In the genomic region with DNA sequence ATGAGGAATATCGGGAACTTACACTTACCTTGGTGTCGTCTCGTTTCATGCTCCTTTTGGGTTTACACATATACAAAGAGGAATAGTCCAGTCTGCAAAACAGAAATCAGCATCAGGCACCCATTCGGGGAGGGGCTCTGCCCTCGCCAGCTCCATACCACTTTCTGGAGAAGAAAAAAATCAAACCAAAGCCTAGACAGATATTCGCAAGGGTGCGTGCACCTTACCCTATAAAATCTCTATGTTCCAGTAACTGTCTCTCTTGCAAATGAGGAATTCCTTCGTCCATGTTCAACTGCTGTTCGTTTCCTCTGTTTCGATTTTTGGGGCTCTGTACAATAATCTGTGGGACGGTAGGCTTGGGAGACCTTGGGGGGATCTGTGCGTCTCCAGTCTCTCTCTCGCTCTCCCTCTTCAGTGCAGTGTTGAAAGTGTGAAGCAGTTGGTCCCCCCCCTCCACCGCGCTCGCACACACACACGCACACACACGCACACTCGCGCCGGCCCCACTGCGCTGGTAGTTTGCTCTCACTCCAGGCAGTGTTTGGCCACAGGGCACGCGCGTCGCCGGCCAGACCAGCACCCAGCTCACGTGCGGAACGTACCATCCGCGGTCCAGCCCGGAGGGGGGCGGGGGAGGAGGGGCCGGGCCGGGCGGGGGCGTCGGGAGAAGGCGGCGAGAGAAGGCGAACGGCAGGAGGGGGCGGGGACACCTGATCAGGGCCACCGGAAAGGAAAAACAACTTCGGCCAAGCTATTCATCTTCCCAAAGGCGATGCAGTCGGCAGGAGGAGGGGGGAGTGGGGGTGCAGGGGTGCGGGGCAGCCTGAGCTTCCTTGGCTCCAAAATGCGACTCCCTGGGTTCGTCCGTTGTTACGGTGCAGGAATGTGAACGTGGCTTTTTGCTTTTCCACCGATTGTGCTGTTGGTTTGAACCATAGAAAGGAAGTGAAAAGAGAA, we compare ENCODE assay signal across 7 cellular contexts. TPM values are rescaled to one million over a fixed set of nuclear protein-coding genes. Genes with fewer than 3 reads are reported as not detected.
A peak's percentile ranks its signal among the peaks of the same experiment; 100 is the strongest.
DNase-seq lines count a peak whose midpoint lies in the region; TF ChIP-seq lines count a peak whose summit lies in the region.

A gene (minus strand): TSS at position 547 of the 960 bp plus-strand sequence. CDS start 258 bp downstream, at position 289.

- no peaks in the 10 kb centered on the region for H3K9me3 Mint-ChIP-seq in activated naive CD8-positive, alpha-beta T cell treated with anti-CD3 and anti-CD28 coated beads for 36 hours

- H2BK5ac ChIP-seq in neuronal stem cell (ENCODE audit: low read length), result no peak within 1 kb of the TSS

- H3K14ac ChIP-seq in neuronal stem cell (ENCODE audit: low read length), result peak within 1 kb of the TSS; percentile 97

- peak within 1 kb of the TSS; percentile 82 for H3K4me3 Mint-ChIP-seq in activated naive CD8-positive, alpha-beta T cell treated with anti-CD3 and anti-CD28 coated beads for 36 hours

- peaks cover 85% of the 10 kb centered on the region for H3K27me3 Mint-ChIP-seq in activated naive CD8-positive, alpha-beta T cell treated with anti-CD3 and anti-CD28 coated beads for 36 hours

- H2BK120ac ChIP-seq in neuronal stem cell (ENCODE audit: low read depth, low read length), result no peak within 1 kb of the TSS

- H3K36me3 Mint-ChIP-seq in activated naive CD8-positive, alpha-beta T cell treated with anti-CD3 and anti-CD28 coated beads for 36 hours, result no peaks in the 10 kb centered on the region

- H3K27me3 ChIP-seq in cardiac muscle cell, result peaks cover 93% of the 10 kb centered on the region
- peaks cover 14 to 75% (median 74%) of the 10 kb centered on the region in 3 experiments for H3K27me3 ChIP-seq in neuronal stem cell (ENCODE audit: control insufficient read depth in 3 of 3, insufficient read depth in 3 of 3, low read depth in 1 of 3, low read length in 3 of 3)

- H3K4ac ChIP-seq in neuronal stem cell (ENCODE audit: low read length), result no peak within 1 kb of the TSS

- H3K36me3 ChIP-seq in cardiac muscle cell (no peaks in the 10 kb centered on the region), neuronal stem cell (replicated peaks in 1 of 2; ENCODE audit: control insufficient read depth in 2 of 2, insufficient read depth in 2 of 2, low read length in 2 of 2) (no peaks in the 10 kb centered on the region)

- TF ChIP-seq CTCF in GM12864 (IDR thresholded peaks at IDR 0.05; ENCODE audit: low read depth, low read length, missing control alignments) (no peak), cardiac muscle cell (IDR thresholded peaks at IDR 0.05; ENCODE audit: low read depth, low read length) (no peak)

- peaks cover 25% of the 10 kb centered on the region for H3K4me1 Mint-ChIP-seq in activated naive CD8-positive, alpha-beta T cell treated with anti-CD3 and anti-CD28 coated beads for 36 hours

- no peak within 1 kb of the TSS for H4K91ac ChIP-seq in neuronal stem cell (ENCODE audit: low read depth, low read length, poor library complexity)

- H4K8ac ChIP-seq in neuronal stem cell (ENCODE audit: low read depth, low read length), result no peak within 1 kb of the TSS

- H3K27ac ChIP-seq in cardiac muscle cell (no peak within 1 kb of the TSS), neuronal stem cell (replicated peaks; ENCODE audit: low read length) (no peak within 1 kb of the TSS)

- no peak within 1 kb of the TSS for H2BK12ac ChIP-seq in neuronal stem cell (ENCODE audit: low read length)

- peak within 1 kb of the TSS; percentile 58 for H3K4me3 ChIP-seq in GM12864 (ENCODE audit: low read depth, low read length)
- peak within 1 kb of the TSS; percentile 45 for H3K4me3 ChIP-seq in cardiac muscle cell
- peak within 1 kb of the TSS; percentile 49 to 83 for H3K4me3 ChIP-seq in neuronal stem cell (ENCODE audit: low read length in 2 of 2)

- H3K4me1 ChIP-seq in cardiac muscle cell (ENCODE audit: low read depth), result no peaks in the 10 kb centered on the region
- peaks cover 9 to 11% of the 10 kb centered on the region in 2 donors for H3K4me1 ChIP-seq in neuronal stem cell (ENCODE audit: control insufficient read depth in 2 of 2, insufficient read depth in 1 of 2, low read depth in 1 of 2, low read length in 2 of 2)

- no peak within 1 kb of the TSS for H2BK15ac ChIP-seq in neuronal stem cell (ENCODE audit: low read length)

- H3K4me2 ChIP-seq in neuronal stem cell (ENCODE audit: insufficient read depth, low read length, poor library complexity, severe bottlenecking), result peak within 1 kb of the TSS; percentile 95

- peak within 1 kb of the TSS; percentile 78 for H3K9ac ChIP-seq in neuronal stem cell (ENCODE audit: low read depth, low read length, poor library complexity)

- no peak within 1 kb of the TSS for H2AK5ac ChIP-seq in neuronal stem cell (ENCODE audit: low read depth, low read length)

- H3K79me1 ChIP-seq in neuronal stem cell (ENCODE audit: low read depth, low read length), result no peaks in the 10 kb centered on the region

- whole genome bisulfite sequencing in neuronal stem cell (ENCODE audit: extremely low coverage in 2 of 2, insufficient read length in 2 of 2, insufficient replicate concordance in 1 of 2), 2 donors, result no CpG with 5 or more reads among the region's 55 CpGs

- peak within 1 kb of the TSS; percentile 96 for H2AFZ ChIP-seq in neuronal stem cell (ENCODE audit: low read length)

- no peak within 1 kb of the TSS for H3K27ac Mint-ChIP-seq in activated naive CD8-positive, alpha-beta T cell treated with anti-CD3 and anti-CD28 coated beads for 36 hours

- H3K23ac ChIP-seq in neuronal stem cell (ENCODE audit: low read depth, low read length, poor library complexity), result peak within 1 kb of the TSS; percentile 17

- H3K18ac ChIP-seq in neuronal stem cell (ENCODE audit: low read length), result peak within 1 kb of the TSS; percentile 58

- DNase-seq in GM12864 (ENCODE audit: low read depth), result no peak
- DNase-seq in LoVo (ENCODE audit: low spot score), result peak; percentile 81
- peak; percentile 9 for DNase-seq in activated naive CD8-positive, alpha-beta T cell treated with anti-CD3 and anti-CD28 coated beads for 36 hours
- DNase-seq in cardiac muscle cell (ENCODE audit: low read depth in 1 of 2, low spot score in 1 of 2), result peak; percentile 54 to 67
- DNase-seq in neuronal stem cell (ENCODE audit: low spot score), result peak; percentile 51
- no peak for DNase-seq in SK-N-DZ (ENCODE audit: low spot score)
- DNase-seq in NAMALWA (ENCODE audit: low spot score), result no peak

- no peaks in the 10 kb centered on the region for H3K9me3 ChIP-seq in cardiac muscle cell (ENCODE audit: low read depth)
- no peaks in the 10 kb centered on the region for H3K9me3 ChIP-seq in neuronal stem cell (replicated peaks in 1 of 2; ENCODE audit: control insufficient read depth in 2 of 2, insufficient read depth in 1 of 2, low read depth in 1 of 2, low read length in 2 of 2)

RNA-seq across cellular contexts. Expression of the gene that starts here (rescaled TPM):
- not detected for total RNA-seq in activated naive CD8-positive, alpha-beta T cell treated with anti-CD3 and anti-CD28 coated beads for 36 hours
- 0.24 and 1.3 TPM in 2 replicates for total RNA-seq in cardiac muscle cell
- polyA plus RNA-seq in cardiac muscle cell, result 0.46 and 0.77 TPM in 2 replicates
- not detected for polyA plus RNA-seq in neuronal stem cell (2013, experiment 1 of 2)
- 0.04 TPM for polyA plus RNA-seq in neuronal stem cell (2013, experiment 2 of 2)
- not detected in 2 replicates for polyA plus RNA-seq in SK-N-DZ (2014; cell fraction: cytosol; rRNA removed)
- polyA plus RNA-seq in SK-N-DZ (2014; cell fraction: nucleus; rRNA removed), result not detected in 2 replicates

Comparison
In these comparisons a context has a peak if more than half of its experiments do, and no peak if none do; other contexts are left out.
1. Peak in DNase-seq in activated naive CD8-positive, alpha-beta T cell treated with anti-CD3 and anti-CD28 coated beads for 36 hours; RNA of the gene not detected or under 1 TPM.
2. DNase-seq: peak in LoVo (single experiment), cardiac muscle cell (2 of 2) and neuronal stem cell (single experiment); none in GM12864 (single experiment), SK-N-DZ (single experiment) and NAMALWA (single experiment).
3. Peak in every context shown above with its lines, with median percentiles within 50 percentile points of each other: H3K4me3 ChIP-seq.